Comparison of ENCODE assay signal across 29 cellular contexts in genomic region chr15:82823049-82823448, GRCh38. TPM values are rescaled to one million over a fixed set of nuclear protein-coding genes. Genes with fewer than 3 reads are reported as not detected.
"Had no signal": no experiment of that assay in that cellular context is flagged by ENCODE, and none has a peak within 500 bp of the region (broad histone marks: within the 10 kb centered on the region; RNA-seq: fewer than 3 reads in every experiment).

No MANE protein-coding gene starts in this region.

- ATAC-seq: stimulated activated effector memory CD8-positive, alpha-beta T cell treated with anti-CD3 and anti-CD28 coated beads, Interleukin-12 subunit alpha, Interleukin-12 subunit beta, amount 100 ng/mL, for 72 hours; stimulated activated memory B cell treated with anti-CD40 and anti-IgM and Interleukin-4, amounts not matched to agents 10 μg/mL and 1 μg/mL and 100 μg/mL, for 72 hours; stimulated activated naive B cell treated with anti-CD40 and anti-IgM and Interleukin-4, amounts not matched to agents 10 μg/mL and 1 μg/mL and 100 μg/mL, for 72 hours; stimulated activated naive CD8-positive, alpha-beta T cell treated with anti-CD3 and anti-CD28 coated beads, Interleukin-15, amount 100 ng/mL, for 72 hours; stimulated activated naive CD8-positive, alpha-beta T cell treated with anti-CD3 and anti-CD28 coated beads, Interleukin-15, Interleukin-2, amounts not matched to agents 100 U/mL and 50 U/mL, for 24 hours; upper lobe of right lung had no signal

- H3K4me1 Mint-ChIP-seq: stimulated activated memory B cell treated with anti-CD40 and anti-IgM and Interleukin-4, amounts not matched to agents 10 μg/mL and 1 μg/mL and 100 μg/mL, for 72 hours had no signal

- H3K27ac Mint-ChIP-seq: stimulated activated effector memory CD8-positive, alpha-beta T cell treated with anti-CD3 and anti-CD28 coated beads, Interleukin-12 subunit alpha, Interleukin-12 subunit beta, amount 100 ng/mL, for 72 hours; stimulated activated memory B cell treated with anti-CD40 and anti-IgM and Interleukin-4, amounts not matched to agents 10 μg/mL and 1 μg/mL and 100 μg/mL, for 72 hours; stimulated activated naive B cell treated with anti-CD40 and anti-IgM and Interleukin-4, amounts not matched to agents 10 μg/mL and 1 μg/mL and 100 μg/mL, for 72 hours; stimulated activated naive CD8-positive, alpha-beta T cell treated with anti-CD3 and anti-CD28 coated beads, Interleukin-15, amount 100 ng/mL, for 72 hours; stimulated activated naive CD8-positive, alpha-beta T cell treated with anti-CD3 and anti-CD28 coated beads, Interleukin-15, Interleukin-2, amounts not matched to agents 100 ng/mL and 50 ng/mL, for 24 hours; type B pancreatic cell had no signal

- H3K27me3 Mint-ChIP-seq: stimulated activated memory B cell treated with anti-CD40 and anti-IgM and Interleukin-4, amounts not matched to agents 10 μg/mL and 1 μg/mL and 100 μg/mL, for 72 hours; stimulated activated naive B cell treated with anti-CD40 and anti-IgM and Interleukin-4, amounts not matched to agents 10 μg/mL and 1 μg/mL and 100 μg/mL, for 72 hours; stimulated activated naive CD8-positive, alpha-beta T cell treated with anti-CD3 and anti-CD28 coated beads, Interleukin-15, amount 100 ng/mL, for 72 hours; stimulated activated naive CD8-positive, alpha-beta T cell treated with anti-CD3 and anti-CD28 coated beads, Interleukin-15, Interleukin-2, amounts not matched to agents 100 ng/mL and 50 ng/mL, for 24 hours; type B pancreatic cell had no signal

- H3K4me3 Mint-ChIP-seq: stimulated activated effector memory CD8-positive, alpha-beta T cell treated with anti-CD3 and anti-CD28 coated beads, Interleukin-12 subunit alpha, Interleukin-12 subunit beta, amount 100 ng/mL, for 72 hours; stimulated activated memory B cell treated with anti-CD40 and anti-IgM and Interleukin-4, amounts not matched to agents 10 μg/mL and 1 μg/mL and 100 μg/mL, for 72 hours; stimulated activated naive B cell treated with anti-CD40 and anti-IgM and Interleukin-4, amounts not matched to agents 10 μg/mL and 1 μg/mL and 100 μg/mL, for 72 hours; stimulated activated naive CD8-positive, alpha-beta T cell treated with anti-CD3 and anti-CD28 coated beads, Interleukin-15, amount 100 ng/mL, for 72 hours; stimulated activated naive CD8-positive, alpha-beta T cell treated with anti-CD3 and anti-CD28 coated beads, Interleukin-15, Interleukin-2, amounts not matched to agents 100 ng/mL and 50 ng/mL, for 24 hours; type B pancreatic cell had no signal

- DNase-seq: stimulated activated CD4-positive, alpha-beta T cell treated with anti-CD3 and anti-CD28 coated beads, Interleukin-2, amount 100 ng/mL, for 48 hours; stimulated activated CD4-positive, alpha-beta T cell treated with anti-CD3 and anti-CD28 coated beads, Interleukin-4, amount 100 ng/mL, for 1 hour; stimulated activated CD4-positive, alpha-beta T cell treated with anti-CD3 and anti-CD28 coated beads, Interleukin-4, amount 100 ng/mL, for 24 hours; stimulated activated CD4-positive, alpha-beta T cell treated with anti-CD3 and anti-CD28 coated beads, Interleukin-4, amount 100 ng/mL, for 4 hours; stimulated activated CD8-positive, alpha-beta memory T cell treated with anti-CD3 and anti-CD28 coated beads, Interleukin-4, amount 100 ng/mL, for 48 hours; stimulated activated naive B cell treated with anti-CD40 and anti-IgM and Interleukin-4, amounts not matched to agents 10 μg/mL and 1 μg/mL and 100 μg/mL, for 72 hours; stimulated activated naive CD4-positive, alpha-beta T cell; stimulated activated naive CD4-positive, alpha-beta T cell treated with Interleukin-2 at 50 U/mL for 16 hours; stimulated activated naive CD8-positive, alpha-beta T cell treated with anti-CD3 and anti-CD28 coated beads, Interleukin-15, amount 100 ng/mL, for 72 hours; stimulated activated naive CD8-positive, alpha-beta T cell treated with anti-CD3 and anti-CD28 coated beads, Interleukin-15, Interleukin-2, amounts not matched to agents 100 U/mL and 50 U/mL, for 24 hours; stomach; substantia nigra; testis; thyroid gland; tibial artery; transverse colon; trophoblast cell; upper lobe of left lung; upper lobe of right lung; uterus had no signal

- H3K9me3 Mint-ChIP-seq: stimulated activated effector memory CD8-positive, alpha-beta T cell treated with anti-CD3 and anti-CD28 coated beads, Interleukin-12 subunit alpha, Interleukin-12 subunit beta, amount 100 ng/mL, for 72 hours; stimulated activated memory B cell treated with anti-CD40 and anti-IgM and Interleukin-4, amounts not matched to agents 10 μg/mL and 1 μg/mL and 100 μg/mL, for 72 hours; stimulated activated naive B cell treated with anti-CD40 and anti-IgM and Interleukin-4, amounts not matched to agents 10 μg/mL and 1 μg/mL and 100 μg/mL, for 72 hours; stimulated activated naive CD8-positive, alpha-beta T cell treated with anti-CD3 and anti-CD28 coated beads, Interleukin-15, amount 100 ng/mL, for 72 hours; stimulated activated naive CD8-positive, alpha-beta T cell treated with anti-CD3 and anti-CD28 coated beads, Interleukin-15, Interleukin-2, amounts not matched to agents 100 ng/mL and 50 ng/mL, for 24 hours; type B pancreatic cell had no signal

RNA-seq across cellular contexts. Expression of gene FSD2, which starts 17.2 kb away (rescaled TPM):
- total RNA-seq: subcutaneous adipose tissue, temporal lobe, thoracic aorta, transverse colon, upper lobe of right lung, ureter, uterus, vagina had no signal
